In genomic region chr6:111664565-111665039, GRCh38 we compare ENCODE assay signal across 1 cellular context.
TF ChIP-seq lines count a peak whose summit lies in the region.

No MANE protein-coding gene starts in this region.

TF ChIP-seq in GM23338, 12 proteins besides CTCF, POLR2A, EP300 and RAD21 (continued from another document):
- no peak for TF ChIP-seq ZNF462 (CRISPR knock-in tag; IDR thresholded peaks at IDR 0.05)
- no peak for TF ChIP-seq POLR2AphosphoS5 (IDR thresholded peaks at IDR 0.05; ENCODE audit: low read depth)
